In genomic region chr3:184362668-184363540, GRCh38 we compare ENCODE assay signal across 1 cellular context.
TF ChIP-seq lines count a peak whose summit lies in the region.

No MANE protein-coding gene starts in this region.

TF ChIP-seq in IMR-90, 13 proteins besides CTCF, POLR2A, EP300 and RAD21:
- peak; percentile 54; the same call in 1 of the 2 replicates for TF ChIP-seq MAZ (IDR thresholded peaks at IDR 0.05; ENCODE audit: borderline replicate concordance, low read depth, low read length)
- peak; percentile 28; the same call in 1 of the 2 replicates for TF ChIP-seq SMC3 (IDR thresholded peaks at IDR 0.05; ENCODE audit: low read depth, low read length)
- TF ChIP-seq RFX5 (IDR thresholded peaks at IDR 0.05; ENCODE audit: low read depth, low read length), result no peak
TF ChIP-seq in IMR-90: peak in this region for 2.
